ENCODE assay signal across 14 cellular contexts in genomic region chr10:676178-676577, GRCh38.
"Had no signal": no experiment of that assay in that cellular context is flagged by ENCODE, and none has a peak within 500 bp of the region (broad histone marks: within the 10 kb centered on the region; RNA-seq: fewer than 3 reads in every experiment).

No MANE protein-coding gene starts in this region.

- H3K4me3 Mint-ChIP-seq: activated CD8-positive, alpha-beta T cell treated with anti-CD3 and anti-CD28 coated beads for 36 hours; naive B cell; stimulated activated memory B cell treated with anti-CD40 and anti-IgM and Interleukin-4, amounts not matched to agents 10 μg/mL and 1 μg/mL and 100 μg/mL, for 72 hours had no signal

- H3K9me3 Mint-ChIP-seq: activated CD8-positive, alpha-beta T cell treated with anti-CD3 and anti-CD28 coated beads for 36 hours had no signal

- DNase-seq: activated CD4-positive, alpha-beta T cell treated with anti-CD3 and anti-CD28 coated beads for 4 hours; activated CD8-positive, alpha-beta memory T cell treated with anti-CD3 and anti-CD28 coated beads, Interleukin-2, amount 50 U/mL, for 4 hours; activated CD8-positive, alpha-beta T cell treated with anti-CD3 and anti-CD28 coated beads for 36 hours; activated naive CD4-positive, alpha-beta T cell; colonic mucosa; kidney; left lung; mammary epithelial cell; naive B cell; substantia nigra; transverse colon had no signal

- H3K36me3 Mint-ChIP-seq: naive B cell; stimulated activated memory B cell treated with anti-CD40 and anti-IgM and Interleukin-4, amounts not matched to agents 10 μg/mL and 1 μg/mL and 100 μg/mL, for 72 hours had no signal

- H3K4me3 ChIP-seq: colonic mucosa, hepatocyte, left lung, transverse colon had no signal

- H3K9me3 ChIP-seq: colonic mucosa, left lung, transverse colon had no signal

- H3K27ac ChIP-seq: colonic mucosa, hepatocyte, left lung had no signal

- H3K36me3 ChIP-seq: colonic mucosa, left lung, transverse colon had no signal

- H3K27ac Mint-ChIP-seq: activated CD8-positive, alpha-beta T cell treated with anti-CD3 and anti-CD28 coated beads for 36 hours; naive B cell; stimulated activated memory B cell treated with anti-CD40 and anti-IgM and Interleukin-4, amounts not matched to agents 10 μg/mL and 1 μg/mL and 100 μg/mL, for 72 hours had no signal

- H3K27me3 ChIP-seq: colonic mucosa, hepatocyte, left lung, transverse colon had no signal

- ATAC-seq: esophagus mucosa; left lung; stimulated activated memory B cell treated with anti-CD40 and anti-IgM and Interleukin-4, amounts not matched to agents 10 μg/mL and 1 μg/mL and 100 μg/mL, for 72 hours had no signal

- H3K4me1 ChIP-seq: colonic mucosa, left lung had no signal
